Comparison of ENCODE assay signal across 1 cellular context in genomic region chr19:50325310-50326100, GRCh38.
TF ChIP-seq lines count a peak whose summit lies in the region.

No MANE protein-coding gene starts in this region.

TF ChIP-seq in K562, 482 proteins besides CTCF, POLR2A, EP300 and RAD21 (continued from another document):
- TF ChIP-seq MBD1 (CRISPR knock-in tag; IDR thresholded peaks at IDR 0.05) (no peak), ZNF197 (CRISPR knock-in tag; IDR thresholded peaks at IDR 0.05; ENCODE audit: low read depth) (0 out of 2 replicates have a peak, but pooled peaks have one; percentile 34), ZNF253 (CRISPR knock-in tag; conservative IDR thresholded peaks at IDR 0.05) (no peak), NRF1 (conservative IDR thresholded peaks at IDR 0.05 in 1 of 2, IDR thresholded peaks at IDR 0.05 in 1 of 2) (peak; percentile 95), SMARCA4 (IDR thresholded peaks at IDR 0.05) (no peak), ARHGAP35 (IDR thresholded peaks at IDR 0.05; ENCODE audit: partially characterized antibody) (no peak), ZFP36 (IDR thresholded peaks at IDR 0.05; ENCODE audit: low read depth, low read length, partially characterized antibody) (no peak), YY1 (IDR thresholded peaks at IDR 0.05; ENCODE audit: borderline replicate concordance in 1 of 3, control insufficient read depth in 1 of 3, extremely low read depth in 1 of 3, insufficient read depth in 3 of 3, insufficient read length in 1 of 3, insufficient replicate concordance in 2 of 3, low read depth in 1 of 3, low read length in 2 of 3) (peak in 1 of 3 experiments; percentile 28), ATF7 (IDR thresholded peaks at IDR 0.05) (peak; percentile 47; the same call in 1 of the 2 replicates), XRCC4 (IDR thresholded peaks at IDR 0.05; ENCODE audit: extremely low read depth, insufficient read depth, insufficient read length) (no peak), SOX6 (IDR thresholded peaks at IDR 0.05) (no peak), PPARD (CRISPR knock-in tag; IDR thresholded peaks at IDR 0.05) (no peak), IRF2 (CRISPR knock-in tag; IDR thresholded peaks at IDR 0.05) (no peak), NFRKB (IDR thresholded peaks at IDR 0.05; ENCODE audit: low read depth) (no peak), MAZ (CRISPR knock-in tag; conservative IDR thresholded peaks at IDR 0.05 in 1 of 2, IDR thresholded peaks at IDR 0.05 in 1 of 2) (peak; percentile 66 to 74)
